18 cellular contexts compared by ENCODE assay signal in genomic region chr4:186792994-186793393, GRCh38.
DNase-seq lines count a peak whose midpoint lies in the region; ATAC-seq and TF ChIP-seq lines count a peak whose summit lies in the region.
"Had no signal": no experiment of that assay in that cellular context is flagged by ENCODE, and none has a peak within 500 bp of the region (broad histone marks: within the 10 kb centered on the region; RNA-seq: fewer than 3 reads in every experiment).

No MANE protein-coding gene starts in this region.

- no peaks in the 10 kb centered on the region for H3K36me3 ChIP-seq in liver (ENCODE audit: control insufficient read depth in 4 of 4, insufficient read depth in 3 of 4, low read depth in 1 of 4, low read length in 3 of 4)
- H3K36me3 ChIP-seq: heart left ventricle, upper lobe of left lung had no signal

- no peaks in the 10 kb centered on the region for H3K9me3 Mint-ChIP-seq in activated CD4-positive, alpha-beta T cell treated with anti-CD3 and anti-CD28 coated beads, Interleukin-2, amount 10 ng/mL, durations not matched to agents 7 days and 5 days
- H3K9me3 Mint-ChIP-seq in activated T-cell treated with anti-CD3 and anti-CD28 coated beads, Interleukin-2, amount 50 U/mL, for 24 hours = peaks cover 6% of the 10 kb centered on the region
- H3K9me3 Mint-ChIP-seq: activated CD4-positive, alpha-beta memory T cell treated with anti-CD3 and anti-CD28 coated beads for 36 hours had no signal

- H3K4me3 ChIP-seq in AG10803 (ENCODE audit: low read length) (no peak overlapping the region), liver (ENCODE audit: low read depth in 1 of 3, low read length in 3 of 3) (no peak overlapping the region)
- H3K4me3 ChIP-seq: heart left ventricle, upper lobe of left lung had no signal

- H3K4me3 Mint-ChIP-seq in activated CD4-positive, alpha-beta T cell treated with anti-CD3 and anti-CD28 coated beads, Interleukin-2, amount 10 ng/mL, durations not matched to agents 7 days and 5 days = no peak overlapping the region
- no peak overlapping the region for H3K4me3 Mint-ChIP-seq in activated T-cell treated with anti-CD3 and anti-CD28 coated beads, Interleukin-2, amount 50 U/mL, for 24 hours
- H3K4me3 Mint-ChIP-seq: activated CD4-positive, alpha-beta memory T cell treated with anti-CD3 and anti-CD28 coated beads for 36 hours; activated T-helper 1 cell treated with anti-CD3 and anti-CD28 coated beads, Interleukin-12 subunit alpha, Interleukin-12 subunit beta, Interleukin-2, Interleukin-4 antibody, amounts not matched to agents 30 ng/mL and 10 ng/mL and 1 ng/mL, durations not matched to agents 14 hours and 24 hours and 36 hours had no signal

- H3K9ac ChIP-seq in liver (ENCODE audit: low read depth in 1 of 2, low read length in 2 of 2) = no peak overlapping the region
- H3K9ac ChIP-seq: parathyroid adenoma had no signal

- H3K27me3 Mint-ChIP-seq in activated CD4-positive, alpha-beta T cell treated with anti-CD3 and anti-CD28 coated beads, Interleukin-2, amount 10 ng/mL, durations not matched to agents 7 days and 5 days = no peaks in the 10 kb centered on the region
- H3K27me3 Mint-ChIP-seq in activated T-cell treated with anti-CD3 and anti-CD28 coated beads, Interleukin-2, amount 50 U/mL, for 24 hours = no peaks in the 10 kb centered on the region
- H3K27me3 Mint-ChIP-seq: activated CD4-positive, alpha-beta memory T cell treated with anti-CD3 and anti-CD28 coated beads for 36 hours had no signal

- TF ChIP-seq CTCF in AG10803 (conservative IDR thresholded peaks at IDR 0.05; ENCODE audit: low read length) = 0 out of 2 replicates have a peak, but pooled peaks have one; percentile 14
- TF ChIP-seq CTCF in liver (IDR thresholded peaks at IDR 0.05; ENCODE audit: low read depth, low read length, missing input control) = no peak

- intact Hi-C loops in left colon (cut with DNase I, micrococcal nuclease) = no loop called here

- no peak for ATAC-seq in left colon
- ATAC-seq: heart left ventricle, Panc1 had no signal

- H3K27ac Mint-ChIP-seq in activated CD4-positive, alpha-beta T cell treated with anti-CD3 and anti-CD28 coated beads, Interleukin-2, amount 10 ng/mL, durations not matched to agents 7 days and 5 days = no peak overlapping the region
- no peak overlapping the region for H3K27ac Mint-ChIP-seq in activated T-cell treated with anti-CD3 and anti-CD28 coated beads, Interleukin-2, amount 50 U/mL, for 24 hours
- H3K27ac Mint-ChIP-seq: activated CD4-positive, alpha-beta memory T cell treated with anti-CD3 and anti-CD28 coated beads for 36 hours; activated T-helper 1 cell treated with anti-CD3 and anti-CD28 coated beads, Interleukin-12 subunit alpha, Interleukin-12 subunit beta, Interleukin-2, Interleukin-4 antibody, amounts not matched to agents 30 ng/mL and 10 ng/mL and 1 ng/mL, durations not matched to agents 14 hours and 24 hours and 36 hours had no signal

- no peaks in the 10 kb centered on the region for H3K36me3 Mint-ChIP-seq in activated CD4-positive, alpha-beta T cell treated with anti-CD3 and anti-CD28 coated beads, Interleukin-2, amount 10 ng/mL, durations not matched to agents 7 days and 5 days (ENCODE audit: low read depth)
- H3K36me3 Mint-ChIP-seq in activated T-cell treated with anti-CD3 and anti-CD28 coated beads, Interleukin-2, amount 50 U/mL, for 24 hours (ENCODE audit: low read depth) = no peaks in the 10 kb centered on the region
- H3K36me3 Mint-ChIP-seq: activated CD4-positive, alpha-beta memory T cell treated with anti-CD3 and anti-CD28 coated beads for 36 hours had no signal

- H3K27me3 ChIP-seq in liver (ENCODE audit: control insufficient read depth in 4 of 4, insufficient read depth in 4 of 4, low read length in 3 of 4) = no peaks in the 10 kb centered on the region
- H3K27me3 ChIP-seq: heart left ventricle, upper lobe of left lung had no signal

- POLR2A ChIA-PET in activated CD4-positive, alpha-beta T cell treated with anti-CD3 and anti-CD28 coated beads, Interleukin-2, amount 10 ng/mL, durations not matched to agents 7 days and 5 days (lab: Charles Lee) = no interaction called here

- DNase-seq in AG10803 (ENCODE audit: low read depth) (peak; percentile 82), M059J (ENCODE audit: low read depth) (peak; percentile 47), cerebellum (ENCODE audit: low spot score) (peak; percentile 69), left colon (no peak), NCI-H2107 (lab: John Stamatoyannopoulos, UW) (no peak)
- DNase-seq in activated CD4-positive, alpha-beta T cell treated with anti-CD3 and anti-CD28 coated beads, Interleukin-2, amount 10 ng/mL, durations not matched to agents 7 days and 5 days = no peak
- DNase-seq in activated T-cell treated with anti-CD3 and anti-CD28 coated beads, Interleukin-2, amount 50 U/mL, for 24 hours = no peak
- DNase-seq: ACHN; activated CD4-positive, alpha-beta memory T cell treated with anti-CD3 and anti-CD28 coated beads for 36 hours; heart left ventricle; NCI-H1930; stimulated activated CD4-positive, alpha-beta T cell treated with anti-CD3 and anti-CD28 coated beads, Interleukin-12 subunit alpha, Interleukin-12 subunit beta, amount 100 ng/mL, for 4 hours; stimulated activated naive CD4-positive, alpha-beta T cell treated with Interleukin-2 at 50 U/mL for 16 hours; upper lobe of left lung had no signal

- no peaks in the 10 kb centered on the region for H3K4me1 Mint-ChIP-seq in activated CD4-positive, alpha-beta T cell treated with anti-CD3 and anti-CD28 coated beads, Interleukin-2, amount 10 ng/mL, durations not matched to agents 7 days and 5 days
- H3K4me1 Mint-ChIP-seq in activated T-cell treated with anti-CD3 and anti-CD28 coated beads, Interleukin-2, amount 50 U/mL, for 24 hours (ENCODE audit: low read depth) = no peaks in the 10 kb centered on the region

- peak overlapping the region in 1 of 2 donors; percentile 46 for H3K27ac ChIP-seq in liver (ENCODE audit: low read depth in 1 of 2, low read length in 2 of 2)
- H3K27ac ChIP-seq: heart left ventricle, parathyroid adenoma, upper lobe of left lung had no signal

- CTCF ChIA-PET in activated CD4-positive, alpha-beta T cell treated with anti-CD3 and anti-CD28 coated beads, Interleukin-2, amount 10 ng/mL, durations not matched to agents 7 days and 5 days (lab: Charles Lee) = no interaction called here

- peak; percentile 41 to 66 for TF ChIP-seq RAD21 in liver (IDR thresholded peaks at IDR 0.05)

- peaks cover 0 to 6% (median 3%) of the 10 kb centered on the region in 4 donors for H3K4me1 ChIP-seq in liver (ENCODE audit: control insufficient read depth in 4 of 4, insufficient read depth in 4 of 4, low read length in 3 of 4)
- H3K4me1 ChIP-seq: heart left ventricle, parathyroid adenoma, upper lobe of left lung had no signal

- 33% methylated on average over 1 of the region's 1 CpG for WGBS in liver

- H3K9me3 ChIP-seq in liver (ENCODE audit: control insufficient read depth in 4 of 4, low read length in 3 of 4) = no peaks in the 10 kb centered on the region
- H3K9me3 ChIP-seq: heart left ventricle, upper lobe of left lung had no signal

TF ChIP-seq in liver, 16 proteins besides CTCF, POLR2A, EP300 and RAD21:
- TF ChIP-seq RXRA (IDR thresholded peaks at IDR 0.05) = peak; percentile 40 to 41
- TF ChIP-seq NR2F2 (IDR thresholded peaks at IDR 0.05) = no peak
- peak; percentile 36 for TF ChIP-seq YY1 (IDR thresholded peaks at IDR 0.05)
- peak; percentile 8 for TF ChIP-seq FOXA2 (IDR thresholded peaks at IDR 0.05)
- TF ChIP-seq, protein P1, sequence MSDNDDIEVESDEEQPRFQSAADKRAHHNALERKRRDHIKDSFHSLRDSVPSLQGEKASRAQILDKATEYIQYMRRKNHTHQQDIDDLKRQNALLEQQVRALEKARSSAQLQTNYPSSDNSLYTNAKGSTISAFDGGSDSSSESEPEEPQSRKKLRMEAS (IDR thresholded peaks at IDR 0.05) = no peak
- TF ChIP-seq EGR1 (IDR thresholded peaks at IDR 0.05; ENCODE audit: low read depth in 2 of 2) = no peak
- peak; percentile 29 to 36 for TF ChIP-seq HNF4A (conservative IDR thresholded peaks at IDR 0.05)
- peak; percentile 45 for TF ChIP-seq SP1 (IDR thresholded peaks at IDR 0.05)

Comparison
In these comparisons a context has a peak if more than half of its experiments do, and no peak if none do; other contexts are left out.
1. DNase-seq: peak in AG10803 (single experiment), M059J (single experiment) and cerebellum (single experiment); none in left colon (0 of 2), activated CD4-positive, alpha-beta T cell treated with anti-CD3 and anti-CD28 coated beads, Interleukin-2, amount 10 ng/mL, durations not matched to agents 7 days and 5 days (single experiment), activated T-cell treated with anti-CD3 and anti-CD28 coated beads, Interleukin-2, amount 50 U/mL, for 24 hours (single experiment) and NCI-H2107 (single experiment).